Comparison of ENCODE assay signal across 2 cellular contexts in the genomic region with DNA sequence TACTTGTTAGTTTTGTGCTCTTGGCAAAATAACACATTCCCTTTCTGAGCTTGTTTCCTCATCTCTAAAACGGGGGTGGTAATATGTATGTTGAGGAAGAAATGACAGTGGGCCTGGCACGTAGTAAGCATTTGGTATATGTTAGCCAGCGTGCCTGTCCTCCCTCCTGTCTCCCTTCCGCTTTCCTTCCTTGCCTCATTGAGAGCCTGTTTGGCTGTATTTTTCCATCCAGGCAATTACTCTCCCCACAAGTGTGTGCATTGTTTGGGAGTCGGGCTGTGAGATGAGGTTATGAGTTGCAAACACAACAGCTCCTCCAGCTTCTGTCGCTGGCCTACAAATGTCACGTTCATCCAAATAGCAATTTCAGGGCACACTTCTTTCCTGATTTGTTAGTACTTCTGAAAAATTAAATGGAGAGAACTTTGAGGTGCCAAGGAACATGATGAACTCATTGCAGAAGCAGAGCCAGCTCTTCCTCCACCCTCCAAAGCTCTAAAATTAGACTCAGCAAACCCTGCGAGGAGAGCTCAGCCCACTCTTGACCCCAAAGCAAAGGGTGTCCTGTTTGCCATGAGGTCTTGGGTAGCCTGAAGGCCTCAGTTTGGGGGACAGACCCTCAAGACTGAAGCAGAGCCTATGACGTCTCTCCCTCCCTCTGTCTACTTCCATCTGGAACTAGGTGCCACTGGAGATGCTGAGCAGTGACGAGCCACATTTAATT.
TF ChIP-seq lines count a peak whose summit lies in the region.

No MANE protein-coding gene starts in this region.

TF ChIP-seq in IMR-90, 13 proteins besides CTCF, POLR2A, EP300 and RAD21:
- no peak for TF ChIP-seq CHD1 (IDR thresholded peaks at IDR 0.05; ENCODE audit: low read depth, low read length)
- TF ChIP-seq CEBPB (IDR thresholded peaks at IDR 0.05; ENCODE audit: low read depth, low read length), result no peak
- no peak for TF ChIP-seq RCOR1 (IDR thresholded peaks at IDR 0.05; ENCODE audit: insufficient replicate concordance, low read length)
- no peak for TF ChIP-seq RFX5 (IDR thresholded peaks at IDR 0.05; ENCODE audit: low read depth, low read length)
- no peak for TF ChIP-seq FOS (IDR thresholded peaks at IDR 0.05; ENCODE audit: low read depth, low read length)
- no peak for TF ChIP-seq MXI1 (IDR thresholded peaks at IDR 0.05; ENCODE audit: borderline replicate concordance, low read depth, low read length)
- no peak for TF ChIP-seq MAZ (IDR thresholded peaks at IDR 0.05; ENCODE audit: borderline replicate concordance, low read depth, low read length)
- no peak for TF ChIP-seq SMC3 (IDR thresholded peaks at IDR 0.05; ENCODE audit: low read depth, low read length)
TF ChIP-seq in IMR-90: peak in this region for 0.

TF ChIP-seq in HepG2, 621 proteins besides CTCF, POLR2A, EP300 and RAD21:
- TF ChIP-seq KLF6 (CRISPR knock-in tag; IDR thresholded peaks at IDR 0.05) (no peak), CREB1 (IDR thresholded peaks at IDR 0.05) (peak; percentile 41; the same call in 1 of the 2 replicates), CREB1 (CRISPR knock-in tag; IDR thresholded peaks at IDR 0.05) (no peak)
- TF ChIP-seq, protein P1, sequence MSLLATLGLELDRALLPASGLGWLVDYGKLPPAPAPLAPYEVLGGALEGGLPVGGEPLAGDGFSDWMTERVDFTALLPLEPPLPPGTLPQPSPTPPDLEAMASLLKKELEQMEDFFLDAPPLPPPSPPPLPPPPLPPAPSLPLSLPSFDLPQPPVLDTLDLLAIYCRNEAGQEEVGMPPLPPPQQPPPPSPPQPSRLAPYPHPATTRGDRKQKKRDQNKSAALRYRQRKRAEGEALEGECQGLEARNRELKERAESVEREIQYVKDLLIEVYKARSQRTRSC (CRISPR knock-in tag; IDR thresholded peaks at IDR 0.05; ENCODE audit: low read depth), result no peak
